14 cellular contexts compared by ENCODE assay signal in the genomic region with DNA sequence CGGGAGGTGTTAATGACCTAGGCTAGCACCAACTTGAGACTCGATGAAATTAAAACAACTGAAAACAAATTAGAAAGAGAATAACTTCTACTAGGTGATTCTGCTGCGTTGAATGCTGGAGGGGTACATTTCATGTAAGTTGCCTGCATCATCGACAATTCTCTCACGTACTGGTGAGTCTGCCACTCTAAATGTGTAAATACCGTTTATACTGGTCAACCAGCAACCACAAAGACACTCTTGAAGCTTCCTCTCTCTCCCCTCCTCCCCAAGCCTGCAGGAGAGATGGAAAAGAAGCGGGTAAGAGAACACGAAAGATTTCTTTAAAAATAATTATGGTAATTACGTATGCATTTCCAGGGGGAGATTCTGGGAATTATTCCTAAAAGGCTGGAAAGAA.
DNase-seq lines count a peak whose midpoint lies in the region; ATAC-seq and TF ChIP-seq lines count a peak whose summit lies in the region.
"Had no signal": no experiment of that assay in that cellular context is flagged by ENCODE, and none has a peak within 500 bp of the region (broad histone marks: within the 10 kb centered on the region; RNA-seq: fewer than 3 reads in every experiment).

No MANE protein-coding gene starts in this region.

- peak overlapping the region; percentile 31; the same call in 1 of the 2 replicates for H3K9ac ChIP-seq in iPS-20b (ENCODE audit: low read depth, low read length)

- DNase-seq in heart right ventricle (no peak), right cardiac atrium (no peak), type B pancreatic cell (ENCODE audit: extremely low spot score, unreplicated experiment) (no peak), GDM1 (lab: John Stamatoyannopoulos, UW) (no peak), posterior vena cava (ENCODE audit: low spot score) (no peak), Caco-2 (no peak)
- DNase-seq: activated naive CD8-positive, alpha-beta T cell treated with anti-CD3 and anti-CD28 coated beads, Interleukin-2, amount 10 ng/mL, durations not matched to agents 7 days and 5 days; dermis blood vessel endothelial cell; left cardiac atrium; MM.1S; NCI-H226 had no signal

- no peaks in the 10 kb centered on the region for H3K9me3 ChIP-seq in heart right ventricle
- no peaks in the 10 kb centered on the region for H3K9me3 ChIP-seq in right cardiac atrium (ENCODE audit: control insufficient read depth, low read length)
- no peaks in the 10 kb centered on the region for H3K9me3 ChIP-seq in iPS-20b (ENCODE audit: insufficient read depth, low read depth, low read length)
- H3K9me3 ChIP-seq in Caco-2, result no peaks in the 10 kb centered on the region
- H3K9me3 ChIP-seq: A549 had no signal

- CTCF ChIA-PET in Caco-2 (lab: Charles Lee), result no interaction called here

- H3K36me3 Mint-ChIP-seq in activated T-helper 17 cell treated with anti-CD3 and anti-CD28 coated beads, Interleukin-2, amount 50 U/mL, for 72 hours (ENCODE audit: low read depth), result no peaks in the 10 kb centered on the region
- H3K36me3 Mint-ChIP-seq in type B pancreatic cell (no peaks in the 10 kb centered on the region), Caco-2 (ENCODE audit: insufficient read depth, unreplicated experiment) (no peaks in the 10 kb centered on the region)
- H3K36me3 Mint-ChIP-seq: activated naive CD8-positive, alpha-beta T cell treated with anti-CD3 and anti-CD28 coated beads, Interleukin-2, amount 10 ng/mL, durations not matched to agents 7 days and 5 days had no signal

- H3K4me3 Mint-ChIP-seq in activated T-helper 17 cell treated with anti-CD3 and anti-CD28 coated beads, Interleukin-2, amount 50 U/mL, for 72 hours, result no peak overlapping the region
- peak overlapping the region; percentile 87 for H3K4me3 Mint-ChIP-seq in type B pancreatic cell
- H3K4me3 Mint-ChIP-seq in Caco-2 (ENCODE audit: unreplicated experiment), result no peak overlapping the region

- H3K27ac Mint-ChIP-seq in activated T-helper 17 cell treated with anti-CD3 and anti-CD28 coated beads, Interleukin-2, amount 50 U/mL, for 72 hours, result peak overlapping the region; percentile 25
- H3K27ac Mint-ChIP-seq in type B pancreatic cell (no peak overlapping the region), Caco-2 (ENCODE audit: unreplicated experiment) (no peak overlapping the region)
- H3K27ac Mint-ChIP-seq: activated naive CD8-positive, alpha-beta T cell treated with anti-CD3 and anti-CD28 coated beads, Interleukin-2, amount 10 ng/mL, durations not matched to agents 7 days and 5 days had no signal

- ATAC-seq in heart right ventricle (no peak), right cardiac atrium (no peak)
- ATAC-seq in activated T-helper 17 cell treated with anti-CD3 and anti-CD28 coated beads, Interleukin-2, amount 50 U/mL, for 72 hours (replicated peaks), result no peak
- ATAC-seq: A549 had no signal

- intact Hi-C loops in heart right ventricle (cut with DNase I), result loop anchor here in 6 of 10 donors (5.0 to 10.0 kb wide), 7 partner anchors 45 to 185 kb away; a partner anchor contains a TSS
- intact Hi-C loops in right cardiac atrium (cut with DNase I), result loop anchor here in 1 of 4 donors (10.0 kb wide), 1 partner anchor 182 kb away; no protein-coding TSS in a partner anchor
- intact Hi-C loops in posterior vena cava (cut with DNase I), result loop anchor here in 1 of 2 donors (10.0 kb wide), 1 partner anchor 48 kb away; no protein-coding TSS in a partner anchor
- intact Hi-C loops in Caco-2 (cut with micrococcal nuclease; ENCODE audit: unreplicated experiment), result no loop called here

- H3K27ac ChIP-seq in heart right ventricle, result peak overlapping the region in 7 of 10 donors; percentile 62 to 84 (median 75)
- H3K27ac ChIP-seq in right cardiac atrium (ENCODE audit: low read length), result no peak overlapping the region
- no peak overlapping the region for H3K27ac ChIP-seq in iPS-20b (ENCODE audit: low read length)

- BruUV-seq in Caco-2 (replicated peaks; lab: Mats Ljungman, UMichigan), result no TSS peak

- H3K27me3 ChIP-seq in heart right ventricle (no peaks in the 10 kb centered on the region), right cardiac atrium (ENCODE audit: control insufficient read depth, insufficient read depth) (no peaks in the 10 kb centered on the region), iPS-20b (ENCODE audit: insufficient read depth, low read length) (no peaks in the 10 kb centered on the region), Caco-2 (replicated peaks; ENCODE audit: control insufficient read depth, insufficient read depth, low read length) (no peaks in the 10 kb centered on the region)

- no peaks in the 10 kb centered on the region for H3K9me3 Mint-ChIP-seq in activated T-helper 17 cell treated with anti-CD3 and anti-CD28 coated beads, Interleukin-2, amount 50 U/mL, for 72 hours
- H3K9me3 Mint-ChIP-seq in type B pancreatic cell, result no peaks in the 10 kb centered on the region
- H3K9me3 Mint-ChIP-seq in Caco-2 (ENCODE audit: unreplicated experiment), result no peaks in the 10 kb centered on the region
- H3K9me3 Mint-ChIP-seq: activated naive CD8-positive, alpha-beta T cell treated with anti-CD3 and anti-CD28 coated beads, Interleukin-2, amount 10 ng/mL, durations not matched to agents 7 days and 5 days had no signal

- peaks cover 19% of the 10 kb centered on the region for H3K27me3 Mint-ChIP-seq in activated T-helper 17 cell treated with anti-CD3 and anti-CD28 coated beads, Interleukin-2, amount 50 U/mL, for 72 hours
- H3K27me3 Mint-ChIP-seq in type B pancreatic cell (peaks cover 2% of the 10 kb centered on the region), Caco-2 (ENCODE audit: insufficient read depth, unreplicated experiment) (no peaks in the 10 kb centered on the region)

- no peak for TF ChIP-seq CTCF in heart right ventricle (IDR thresholded peaks at IDR 0.05)
- no peak for TF ChIP-seq CTCF in type B pancreatic cell (conservative IDR thresholded peaks at IDR 0.05)
- TF ChIP-seq CTCF in Caco-2 (IDR thresholded peaks at IDR 0.05; ENCODE audit: insufficient read depth in 1 of 2, low read depth in 1 of 2, low read length in 1 of 2, severe bottlenecking in 1 of 2, unreplicated experiment in 1 of 2), result no peak

- no peaks in the 10 kb centered on the region for H3K36me3 ChIP-seq in heart right ventricle
- no peaks in the 10 kb centered on the region for H3K36me3 ChIP-seq in iPS-20b (ENCODE audit: insufficient read depth, low read depth, low read length)
- H3K36me3 ChIP-seq in Caco-2 (ENCODE audit: control insufficient read depth, insufficient read depth, low read length), result no peaks in the 10 kb centered on the region

- WGBS in heart right ventricle, 2 donors, result 61 to 65% methylated on average over 9 of the region's 9 CpGs
- WGBS in right cardiac atrium, result 54% methylated on average over 9 of the region's 9 CpGs

- H3K4me3 ChIP-seq in heart right ventricle (peak overlapping the region in 2 of 10 donors; percentile 44 to 46), right cardiac atrium (ENCODE audit: low read length) (no peak overlapping the region), iPS-20b (ENCODE audit: low read length) (no peak overlapping the region), Caco-2 (ENCODE audit: low read depth, low read length) (no peak overlapping the region)
- H3K4me3 ChIP-seq: A549 had no signal

- POLR2A ChIA-PET in Caco-2 (lab: Charles Lee), result no interaction called here

- H3K4me1 ChIP-seq in heart right ventricle, result peaks cover 8 to 80% (median 66%) of the 10 kb centered on the region in 9 donors
- H3K4me1 ChIP-seq in right cardiac atrium (ENCODE audit: control insufficient read depth, insufficient read depth, low read length), result peaks cover 23% of the 10 kb centered on the region
- H3K4me1 ChIP-seq in iPS-20b (ENCODE audit: insufficient read depth, low read length), result peaks cover 5% of the 10 kb centered on the region; the same call in 1 of the 2 replicates
- peaks cover 7% of the 10 kb centered on the region; the same call in 1 of the 2 replicates for H3K4me1 ChIP-seq in Caco-2

- H3K4me1 Mint-ChIP-seq in activated T-helper 17 cell treated with anti-CD3 and anti-CD28 coated beads, Interleukin-2, amount 50 U/mL, for 72 hours, result peaks cover 5% of the 10 kb centered on the region
- H3K4me1 Mint-ChIP-seq in type B pancreatic cell (ENCODE audit: unreplicated experiment), result peaks cover 41% of the 10 kb centered on the region
- peaks cover 8% of the 10 kb centered on the region for H3K4me1 Mint-ChIP-seq in Caco-2 (ENCODE audit: low read depth, unreplicated experiment)

Comparison
In these comparisons a context has a peak if more than half of its experiments do, and no peak if none do; other contexts are left out.
1. H3K27ac ChIP-seq: peak in heart right ventricle (7 of 10); none in right cardiac atrium (single experiment) and iPS-20b (single experiment).